In genomic region chr19:45785781-45786532, GRCh38 we compare ENCODE assay signal across 25 cellular contexts. TPM values are rescaled to one million over a fixed set of nuclear protein-coding genes. Genes with fewer than 3 reads are reported as not detected.
A peak's percentile ranks its signal among the peaks of the same experiment; 100 is the strongest.
DNase-seq lines count a peak whose midpoint lies in the region; ATAC-seq and TF ChIP-seq lines count a peak whose summit lies in the region.
"Had no signal": no experiment of that assay in that cellular context is flagged by ENCODE, and none has a peak within 500 bp of the region (broad histone marks: within the 10 kb centered on the region; RNA-seq: fewer than 3 reads in every experiment).

No MANE protein-coding gene starts in this region.

- H3K27ac ChIP-seq in ascending aorta = peak overlapping the region; percentile 93 to 94
- H3K27ac ChIP-seq in gastroesophageal sphincter = peak overlapping the region; percentile 75 to 97 (median 92)
- H3K27ac ChIP-seq in skeletal muscle tissue (ENCODE audit: low read depth, low read length) = no peak overlapping the region
- H3K27ac ChIP-seq: HL-60, pancreas, testis had no signal

- no peak overlapping the region for H3K4me3 ChIP-seq in ascending aorta
- no peak overlapping the region for H3K4me3 ChIP-seq in gastroesophageal sphincter
- H3K4me3 ChIP-seq in skeletal muscle tissue (ENCODE audit: low read length in 3 of 3) = peak overlapping the region in 1 of 3 donors; percentile 35
- H3K4me3 ChIP-seq: pancreas, testis had no signal

- no CpG with 5 or more reads among the region's 57 CpGs for WGBS in gastroesophageal sphincter (ENCODE audit: low coverage in 1 of 2), 2 donors

- no peak for TF ChIP-seq EP300 in gastroesophageal sphincter (IDR thresholded peaks at IDR 0.05)

- no peak for ATAC-seq in gastroesophageal sphincter
- ATAC-seq: effector memory CD8-positive, alpha-beta T cell; esophagus mucosa; natural killer cell treated with Interleukin-12 subunit alpha and Interleukin-12 subunit beta and Interleukin-15 and Interleukin-18, amount 100 ng/mL, for 72 hours; pancreas; stimulated activated effector memory CD8-positive, alpha-beta T cell treated with anti-CD3 and anti-CD28 coated beads, Interleukin-12 subunit alpha, Interleukin-12 subunit beta, amount 100 ng/mL, for 72 hours had no signal

- H3K9ac ChIP-seq in skeletal muscle tissue (ENCODE audit: low read depth in 1 of 3, low read length in 3 of 3) = peak overlapping the region in 2 of 3 donors; percentile 6 to 68

- intact Hi-C loops in ascending aorta (cut with DNase I) = no loop called here

- TF ChIP-seq CTCF in ascending aorta (IDR thresholded peaks at IDR 0.05) (no peak), gastroesophageal sphincter (IDR thresholded peaks at IDR 0.05) (no peak)

- H3K9me3 ChIP-seq in ascending aorta = no peaks in the 10 kb centered on the region
- no peaks in the 10 kb centered on the region for H3K9me3 ChIP-seq in gastroesophageal sphincter
- no peaks in the 10 kb centered on the region for H3K9me3 ChIP-seq in skeletal muscle tissue (ENCODE audit: control insufficient read depth in 3 of 3, low read length in 3 of 3)
- H3K9me3 ChIP-seq: pancreas, testis had no signal

- H3K4me1 ChIP-seq in ascending aorta = peaks cover 7 to 30% of the 10 kb centered on the region in 2 donors
- peaks cover 8 to 62% (median 27%) of the 10 kb centered on the region in 3 donors for H3K4me1 ChIP-seq in gastroesophageal sphincter
- H3K4me1 ChIP-seq in skeletal muscle tissue (ENCODE audit: control insufficient read depth in 3 of 3, insufficient read depth in 3 of 3, low read length in 3 of 3) = peaks cover 57 to 73% (median 69%) of the 10 kb centered on the region in 3 donors

- DNase-seq in ascending aorta (ENCODE audit: low spot score in 2 of 2) (no peak), hypothalamus (lab: John Stamatoyannopoulos, UW) (no peak)
- DNase-seq in central memory CD4-positive, alpha-beta T cell = no peak
- DNase-seq: activated B cell treated with CpG ODN at 0.5 μM for 24 hours; activated CD4-positive, alpha-beta T cell treated with anti-CD3 and anti-CD28 coated beads, Interleukin-2, amount 50 U/mL, for 48 hours; activated CD8-positive, alpha-beta memory T cell treated with anti-CD3 and anti-CD28 coated beads, Interleukin-2, amount 50 U/mL, for 48 hours; activated naive CD8-positive, alpha-beta T cell treated with anti-CD3 and anti-CD28 coated beads, Interleukin-2, amount 10 ng/mL, durations not matched to agents 7 days and 5 days; CD4-positive, CD25-positive, alpha-beta regulatory T cell; effector memory CD8-positive, alpha-beta T cell; NCI-H1092 treated with DMSO at 0.1 percent for 48 hours; NCI-H2029; stimulated activated CD4-positive, alpha-beta T cell treated with anti-CD3 and anti-CD28 coated beads, Interleukin-1b, Interleukin-23, amount 100 ng/mL, for 48 hours; T1000; testis had no signal

- TF ChIP-seq POLR2A in gastroesophageal sphincter (IDR thresholded peaks at IDR 0.05) = no peak

- peaks cover 39 to 57% of the 10 kb centered on the region in 2 donors for H3K36me3 ChIP-seq in ascending aorta
- H3K36me3 ChIP-seq in gastroesophageal sphincter = peaks cover 0 to 59% of the 10 kb centered on the region in 2 donors
- peaks cover 9 to 20% (median 15%) of the 10 kb centered on the region in 3 donors for H3K36me3 ChIP-seq in skeletal muscle tissue (ENCODE audit: control insufficient read depth in 3 of 3, insufficient read depth in 3 of 3, low read length in 3 of 3)

- H3K27me3 ChIP-seq in ascending aorta (no peaks in the 10 kb centered on the region), gastroesophageal sphincter (no peaks in the 10 kb centered on the region), skeletal muscle tissue (ENCODE audit: control insufficient read depth in 3 of 3, insufficient read depth in 3 of 3, low read length in 3 of 3) (no peaks in the 10 kb centered on the region)
- H3K27me3 ChIP-seq: pancreas, testis had no signal

RNA-seq across cellular contexts. Expression of gene DMPK, which starts 3.7 kb away (rescaled TPM):
- total RNA-seq in ascending aorta (76.8 TPM), gastroesophageal sphincter (100 to 1,000 TPM; 223 to 464 (median 330) TPM), skeletal muscle tissue (160 TPM)

RNA-seq across cellular contexts. Expression of gene DMWD, which starts 6.7 kb away (rescaled TPM):
- total RNA-seq in ascending aorta = 110 TPM
- 10 to 100 TPM; 41.5 to 75.5 (median 59.4) TPM for total RNA-seq in gastroesophageal sphincter
- 20.4 TPM for total RNA-seq in skeletal muscle tissue

RNA-seq across cellular contexts. Expression of gene SIX5, which starts 16.9 kb away (rescaled TPM):
- total RNA-seq in ascending aorta (39.2 TPM), gastroesophageal sphincter (10 to 100 TPM; 13.2 to 33.1 (median 23.7) TPM), skeletal muscle tissue (8.4 TPM)

RNA-seq across cellular contexts. Expression of gene RSPH6A, which starts 29.2 kb away (rescaled TPM):
- total RNA-seq in ascending aorta (not detected), gastroesophageal sphincter (under 1 TPM in 1 of 4 donors, not detected in 3; 0.23 TPM), skeletal muscle tissue (not detected)
- total RNA-seq: G401, glomerular endothelial cell had no signal

RNA-seq across cellular contexts. Expression of gene MEIOSIN, which starts 52.7 kb away (rescaled TPM):
- total RNA-seq in ascending aorta = not detected
- total RNA-seq in gastroesophageal sphincter = not detected
- total RNA-seq in skeletal muscle tissue = not detected
- total RNA-seq: activated B cell treated with CpG ODN at 0.5 μM for 24 hours; activated naive CD8-positive, alpha-beta T cell treated with anti-CD3 and anti-CD28 coated beads, Interleukin-2, amount 10 ng/mL, durations not matched to agents 7 days and 5 days; activated T-helper 2 cell treated with anti-CD3 and anti-CD28 coated beads, Interferon-gamma antibody, Interleukin-2, Interleukin-4, amounts not matched to agents 10 μg/mL and 5 μg/mL and 100 μg/mL, durations not matched to agents 14 hours and 24 hours and 36 hours; CD4-positive, CD25-positive, alpha-beta regulatory T cell; esophagus mucosa; G401; glomerular endothelial cell; natural killer cell treated with Interleukin-12 subunit alpha and Interleukin-12 subunit beta and Interleukin-15 and Interleukin-18, amount 100 ng/mL, for 72 hours; OCI-LY7; pancreas had no signal
